In the genomic region with DNA sequence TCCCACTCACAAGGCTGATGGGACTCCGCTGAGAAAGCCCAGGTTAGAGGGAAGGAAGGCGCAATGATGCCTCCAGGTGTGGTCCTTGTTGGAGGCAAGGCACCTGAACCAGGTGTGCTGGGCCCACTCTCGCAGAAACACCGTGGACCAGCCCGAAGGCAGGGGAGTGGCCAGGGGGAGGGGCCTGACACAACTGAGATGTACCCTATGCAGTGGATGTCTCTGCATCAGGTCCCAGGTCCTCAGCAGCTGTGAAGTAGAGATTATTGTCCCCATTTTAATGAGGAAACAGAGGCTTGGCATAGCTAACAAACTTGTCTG, we compare ENCODE assay signal across 19 cellular contexts. TPM values are rescaled to one million over a fixed set of nuclear protein-coding genes. Genes with fewer than 3 reads are reported as not detected.
DNase-seq lines count a peak whose midpoint lies in the region; ATAC-seq, FAIRE-seq and TF ChIP-seq lines count a peak whose summit lies in the region.
"Had no signal": no experiment of that assay in that cellular context is flagged by ENCODE, and none has a peak within 500 bp of the region (broad histone marks: within the 10 kb centered on the region; RNA-seq: fewer than 3 reads in every experiment).

No MANE protein-coding gene starts in this region.

- H3K36me3 ChIP-seq in K562 (ENCODE audit: control insufficient read depth, insufficient read depth, low read length) (peaks cover 94% of the 10 kb centered on the region; the same call in 2 of the 3 replicates), sigmoid colon (peaks cover 32 to 97% (median 54%) of the 10 kb centered on the region in 4 donors), PC-3 (ENCODE audit: low read depth, low read length) (peaks cover 2% of the 10 kb centered on the region; the same call in 1 of the 2 replicates)

- H3K4me2 ChIP-seq in K562 (ENCODE audit: insufficient read depth, low read length) = no peak overlapping the region
- H3K4me2 ChIP-seq in PC-3 (ENCODE audit: low read length) = no peak overlapping the region
- H3K4me2 ChIP-seq: BLaER1 had no signal

- intact Hi-C loops in K562 (cut with micrococcal nuclease) (no loop called here), sigmoid colon (cut with DNase I) (no loop called here), PC-3 (cut with micrococcal nuclease) (no loop called here)

- CTCF ChIA-PET in K562 (lab: Yijun Ruan, JAX; ENCODE audit: low intra/inter-chr PET ratio) = no interaction called here
- CTCF ChIA-PET in PC-3 (lab: Charles Lee) = interaction anchor here (0.6 kb wide), 1 partner anchor 35 kb away, joined by 5 read pairs; no protein-coding TSS in a partner anchor

- FAIRE-seq in K562 (lab: Jason Lieb, UNC) = no peak
- FAIRE-seq: H54 had no signal

- in situ Hi-C loops in K562 (cut with MboI) = no loop called here

- H3K4me3 ChIP-seq in K562 (no peak overlapping the region), sigmoid colon (no peak overlapping the region), PC-3 (ENCODE audit: low read length) (no peak overlapping the region)
- H3K4me3 ChIP-seq: BLaER1, GM23248 had no signal

- no peak for TF ChIP-seq CTCF in K562 (IDR thresholded peaks at IDR 0.05 in 2 of 3, conservative IDR thresholded peaks at IDR 0.05 in 1 of 3; ENCODE audit: insufficient read depth in 2 of 3, low read depth in 1 of 3, low read length in 3 of 3)
- TF ChIP-seq CTCF in sigmoid colon (IDR thresholded peaks at IDR 0.05) = no peak
- TF ChIP-seq CTCF in PC-3 (conservative IDR thresholded peaks at IDR 0.05; ENCODE audit: low read depth, low read length) = no peak

- no peak for TF ChIP-seq EP300 in K562 (IDR thresholded peaks at IDR 0.05; ENCODE audit: low read length)
- TF ChIP-seq EP300 in sigmoid colon (IDR thresholded peaks at IDR 0.05) = no peak

- DNase-seq in activated effector memory CD4-positive, alpha-beta T cell treated with anti-CD3 and anti-CD28 coated beads, Interleukin-2, amount 50 U/mL, for 16 hours = peak; percentile 43
- DNase-seq in activated effector memory CD4-positive, alpha-beta T cell treated with Interleukin-2 at 50 U/mL for 16 hours = no peak
- DNase-seq in K562 (ENCODE audit: extremely low read depth in 1 of 4, low spot score in 3 of 4) (no peak), sigmoid colon (peak; percentile 47), NCI-H1436 (lab: John Stamatoyannopoulos, UW) (no peak), PC-3 (no peak)
- DNase-seq: Caco-2, DND-41, GDM1, GM23248 had no signal

- H3K79me2 ChIP-seq in K562 (ENCODE audit: control insufficient read depth, insufficient read depth, low read length) (no peaks in the 10 kb centered on the region), PC-3 (ENCODE audit: low read length) (no peaks in the 10 kb centered on the region)

- no peaks in the 10 kb centered on the region for H3K9me1 ChIP-seq in K562 (ENCODE audit: control insufficient read depth, insufficient read depth, low read length)

- H4K20me1 ChIP-seq in K562 (replicated peaks; ENCODE audit: control insufficient read depth, insufficient read depth, low read length) (peaks cover 4% of the 10 kb centered on the region), PC-3 (ENCODE audit: low read length) (no peaks in the 10 kb centered on the region)

- no peak for TF ChIP-seq RAD21 in K562 (CRISPR knock-in tag; conservative IDR thresholded peaks at IDR 0.05 in 1 of 2, IDR thresholded peaks at IDR 0.05 in 1 of 2)

- H3F3A ChIP-seq in PC-3 (ENCODE audit: low read length, unreplicated experiment) = no peaks in the 10 kb centered on the region

- no peak for TF ChIP-seq POLR2A in K562 (conservative IDR thresholded peaks at IDR 0.05)
- no peak for TF ChIP-seq POLR2A in sigmoid colon (IDR thresholded peaks at IDR 0.05)

- no peak overlapping the region for H3K27ac ChIP-seq in K562 (ENCODE audit: extremely low read depth, low read depth, low read length)
- H3K27ac ChIP-seq in sigmoid colon = no peak overlapping the region
- no peak overlapping the region for H3K27ac ChIP-seq in PC-3 (ENCODE audit: low read length)
- H3K27ac ChIP-seq: 22Rv1, BLaER1, GM23248 had no signal

- BruUV-seq in K562 (replicated peaks; lab: Mats Ljungman, UMichigan) (no TSS peak), PC-3 (replicated peaks; lab: Mats Ljungman, UMichigan) (no TSS peak)

- 85% methylated on average over 5 of the region's 5 CpGs for WGBS in K562 (ENCODE audit: insufficient coverage, low coverage, missing lambda C conversion rate)
- WGBS in sigmoid colon, 2 donors = 93% methylated on average over 5 of the region's 5 CpGs

- peaks cover 0 to 24% of the 10 kb centered on the region in 2 experiments; a peak in 1 of 5 replicates for H3K4me1 ChIP-seq in K562 (replicated peaks in 1 of 2; ENCODE audit: control insufficient read depth in 2 of 2, insufficient read depth in 2 of 2, low read length in 2 of 2)
- no peaks in the 10 kb centered on the region for H3K4me1 ChIP-seq in sigmoid colon
- H3K4me1 ChIP-seq in PC-3 (ENCODE audit: insufficient read depth, low read length) = no peaks in the 10 kb centered on the region
- H3K4me1 ChIP-seq: Caco-2 had no signal

- no peak overlapping the region for H2AFZ ChIP-seq in K562 (ENCODE audit: low read depth, low read length)
- no peak overlapping the region for H2AFZ ChIP-seq in PC-3 (ENCODE audit: low read length)
- H2AFZ ChIP-seq: GM23248 had no signal

- H3K9me3 ChIP-seq in K562 (replicated peaks; ENCODE audit: control insufficient read depth, insufficient read depth, low read depth, low read length) (no peaks in the 10 kb centered on the region), sigmoid colon (no peaks in the 10 kb centered on the region), PC-3 (ENCODE audit: low read length) (no peaks in the 10 kb centered on the region)
- H3K9me3 ChIP-seq: BLaER1, Caco-2 had no signal

- no peaks in the 10 kb centered on the region for H3K9me2 ChIP-seq in PC-3 (replicated peaks; ENCODE audit: low read length)

- no peak overlapping the region for H3K9ac ChIP-seq in K562 (ENCODE audit: insufficient read depth in 1 of 2, low read depth in 2 of 2, low read length in 2 of 2)
- H3K9ac ChIP-seq in PC-3 (ENCODE audit: low read length) = no peak overlapping the region
- H3K9ac ChIP-seq: BLaER1, GM23248 had no signal

- ATAC-seq in K562 (no peak), GM21717 (IDR thresholded peaks at IDR 0.05; ENCODE audit: unreplicated experiment) (no peak), HG02981 (IDR thresholded peaks at IDR 0.05; ENCODE audit: unreplicated experiment) (no peak), PC-3 (no peak)
- ATAC-seq: HCT116 had no signal

- POLR2A ChIA-PET in K562 (lab: Yijun Ruan, JAX) = interaction anchor here (1.8 kb wide), 1 partner anchor 12 kb away, joined by 6 read pairs; no protein-coding TSS in a partner anchor
- POLR2A ChIA-PET in PC-3 (lab: Charles Lee; ENCODE audit: unreplicated experiment) = no interaction called here

- no peaks in the 10 kb centered on the region for H3K27me3 ChIP-seq in K562 (ENCODE audit: control insufficient read depth in 2 of 2, insufficient read depth in 2 of 2, low read length in 2 of 2)
- H3K27me3 ChIP-seq in sigmoid colon = no peaks in the 10 kb centered on the region
- no peaks in the 10 kb centered on the region for H3K27me3 ChIP-seq in PC-3 (ENCODE audit: low read length)
- H3K27me3 ChIP-seq: BLaER1 had no signal

RNA-seq across cellular contexts. Expression of a gene that starts 32.0 kb away (rescaled TPM):
- total RNA-seq in K562 (2011; cell fraction: chromatin; rRNA removed; ENCODE audit: low replicate concordance) = not detected in 2 replicates
- total RNA-seq in K562 (2011; cell fraction: nucleolus; rRNA removed) = not detected in 2 replicates
- not detected in 2 replicates for total RNA-seq in K562 (2011; cell fraction: nucleoplasm; rRNA removed)
- total RNA-seq in K562 (2014; rRNA removed) (not detected in 2 replicates), K562 (2014; rRNA removed; fragmentation: Illumina TruSeq; extraction: Trizol) (not detected in 2 replicates), K562 (2015; rRNA removed; fragmentation: Illumina TruSeq; extraction: Trizol) (not detected in 2 replicates), K562 (2021) (not detected in 2 replicates), sigmoid colon (not detected), PC-3 (2014; rRNA removed) (not detected in 2 replicates)
- polyA plus RNA-seq in K562 (2011; rRNA removed) (not detected in 2 replicates), K562 (2014; fragmentation: Illumina TruSeq; extraction: Trizol) (not detected in 2 replicates), K562 (2014; fragmentation: Nextera tagmentation; extraction: Ambion mirVana) (not detected), K562 (2014; rRNA removed) (not detected in 2 replicates), sigmoid colon (not detected)
- not detected in 2 replicates for polyA plus RNA-seq in K562 (2011; cell fraction: cytosol; rRNA removed)
- not detected in 2 replicates for polyA plus RNA-seq in K562 (2011; cell fraction: nucleus; rRNA removed)
- not detected in 2 replicates for polyA plus RNA-seq in K562 (2012)
- not detected in 2 replicates for polyA minus RNA-seq in K562 (2011; rRNA and poly(A)+ RNA removed)
- polyA minus RNA-seq in K562 (2011; cell fraction: cytosol; rRNA and poly(A)+ RNA removed) = not detected in 2 replicates
- not detected in 2 replicates for polyA minus RNA-seq in K562 (2011; cell fraction: nucleus; rRNA and poly(A)+ RNA removed)
- total RNA-seq: A673; Caco-2; CD8-positive, alpha-beta memory T cell; GM23248; HT1080 had no signal
- polyA plus RNA-seq: CD8-positive, alpha-beta memory T cell; GM23248 had no signal

RNA-seq across cellular contexts. Expression of a gene that starts 49.2 kb away (rescaled TPM):
- total RNA-seq in K562 (2011; cell fraction: chromatin; rRNA removed; ENCODE audit: low replicate concordance) = 309 and 657 TPM in 2 replicates
- total RNA-seq in K562 (2011; cell fraction: nucleolus; rRNA removed) = 263 and 322 TPM in 2 replicates
- total RNA-seq in K562 (2011; cell fraction: nucleoplasm; rRNA removed) = 258 and 293 TPM in 2 replicates
- 62.2 and 94.2 TPM in 2 replicates for total RNA-seq in K562 (2014; rRNA removed)
- total RNA-seq in K562 (2014; rRNA removed; fragmentation: Illumina TruSeq; extraction: Trizol) = 34.6 and 44.0 TPM in 2 replicates
- total RNA-seq in K562 (2015; rRNA removed; fragmentation: Illumina TruSeq; extraction: Trizol) = 59.8 and 60.0 TPM in 2 replicates
- 178 and 208 TPM in 2 replicates for total RNA-seq in K562 (2021)
- polyA plus RNA-seq in K562 (2011; rRNA removed) = 61.4 and 65.4 TPM in 2 replicates
- polyA plus RNA-seq in K562 (2011; cell fraction: cytosol; rRNA removed) = 86.8 and 233 TPM in 2 replicates
- polyA plus RNA-seq in K562 (2011; cell fraction: nucleus; rRNA removed) = 273 and 510 TPM in 2 replicates
- polyA plus RNA-seq in K562 (2012) = 83.7 and 110 TPM in 2 replicates
- 66.7 and 96.7 TPM in 2 replicates for polyA plus RNA-seq in K562 (2014; fragmentation: Illumina TruSeq; extraction: Trizol)
- 1 to 10 TPM; 3.4 to 4.4 TPM for polyA plus RNA-seq in K562 (2014; fragmentation: Nextera tagmentation; extraction: Ambion mirVana)
- 118 and 127 TPM in 2 replicates for polyA plus RNA-seq in K562 (2014; rRNA removed)
- polyA minus RNA-seq in K562 (2011; rRNA and poly(A)+ RNA removed) = 34.5 and 46.4 TPM in 2 replicates
- polyA minus RNA-seq in K562 (2011; cell fraction: cytosol; rRNA and poly(A)+ RNA removed) = 64.1 and 65.6 TPM in 2 replicates
- 79.9 and 118 TPM in 2 replicates for polyA minus RNA-seq in K562 (2011; cell fraction: nucleus; rRNA and poly(A)+ RNA removed)
- total RNA-seq in sigmoid colon = 10 to 100 TPM; 34.2 to 89.7 (median 40.9) TPM
- polyA plus RNA-seq in sigmoid colon = 10 to 100 TPM; 27.7 to 42.3 (median 33.6) TPM
- 53.5 and 88.2 TPM in 2 replicates for total RNA-seq in PC-3 (2014; rRNA removed)

RNA-seq across cellular contexts. Expression of a gene that starts 51.6 kb away (rescaled TPM):
- total RNA-seq in K562 (2011; cell fraction: chromatin; rRNA removed; ENCODE audit: low replicate concordance) = not detected in 2 replicates
- not detected in 2 replicates for total RNA-seq in K562 (2011; cell fraction: nucleolus; rRNA removed)
- not detected in 2 replicates for total RNA-seq in K562 (2011; cell fraction: nucleoplasm; rRNA removed)
- total RNA-seq in K562 (2014; rRNA removed) (not detected in 2 replicates), K562 (2014; rRNA removed; fragmentation: Illumina TruSeq; extraction: Trizol) (not detected in 2 replicates), K562 (2015; rRNA removed; fragmentation: Illumina TruSeq; extraction: Trizol) (not detected in 2 replicates), K562 (2021) (not detected in 2 replicates), sigmoid colon (not detected), PC-3 (2014; rRNA removed) (not detected in 2 replicates)
- polyA plus RNA-seq in K562 (2011; rRNA removed) (not detected in 2 replicates), K562 (2014; fragmentation: Illumina TruSeq; extraction: Trizol) (not detected in 2 replicates), K562 (2014; fragmentation: Nextera tagmentation; extraction: Ambion mirVana) (not detected), K562 (2014; rRNA removed) (not detected in 2 replicates), sigmoid colon (not detected)
- polyA plus RNA-seq in K562 (2011; cell fraction: cytosol; rRNA removed) = not detected in 2 replicates
- not detected in 2 replicates for polyA plus RNA-seq in K562 (2011; cell fraction: nucleus; rRNA removed)
- polyA plus RNA-seq in K562 (2012) = not detected in 2 replicates
- not detected in 2 replicates for polyA minus RNA-seq in K562 (2011; rRNA and poly(A)+ RNA removed)
- not detected in 2 replicates for polyA minus RNA-seq in K562 (2011; cell fraction: cytosol; rRNA and poly(A)+ RNA removed)
- polyA minus RNA-seq in K562 (2011; cell fraction: nucleus; rRNA and poly(A)+ RNA removed) = not detected in 2 replicates
- total RNA-seq: A673; Caco-2; CD8-positive, alpha-beta memory T cell; GM23248; HT1080 had no signal
- polyA plus RNA-seq: CD8-positive, alpha-beta memory T cell; GM23248 had no signal

RNA-seq across cellular contexts. Expression of a gene that starts 52.2 kb away (rescaled TPM):
- 28.8 and 70.7 TPM in 2 replicates for total RNA-seq in K562 (2011; cell fraction: chromatin; rRNA removed; ENCODE audit: low replicate concordance)
- 113 and 126 TPM in 2 replicates for total RNA-seq in K562 (2011; cell fraction: nucleolus; rRNA removed)
- total RNA-seq in K562 (2011; cell fraction: nucleoplasm; rRNA removed) = 72.2 and 72.4 TPM in 2 replicates
- total RNA-seq in K562 (2014; rRNA removed) = 189 and 255 TPM in 2 replicates
- 19.4 and 21.4 TPM in 2 replicates for total RNA-seq in K562 (2014; rRNA removed; fragmentation: Illumina TruSeq; extraction: Trizol)
- total RNA-seq in K562 (2015; rRNA removed; fragmentation: Illumina TruSeq; extraction: Trizol) = 86.3 and 97.0 TPM in 2 replicates
- 233 and 241 TPM in 2 replicates for total RNA-seq in K562 (2021)
- polyA plus RNA-seq in K562 (2011; rRNA removed) = 38.4 and 59.7 TPM in 2 replicates
- 86.5 and 297 TPM in 2 replicates for polyA plus RNA-seq in K562 (2011; cell fraction: cytosol; rRNA removed)
- 123 and 249 TPM in 2 replicates for polyA plus RNA-seq in K562 (2011; cell fraction: nucleus; rRNA removed)
- polyA plus RNA-seq in K562 (2012) = 165 and 183 TPM in 2 replicates
- 74.1 and 210 TPM in 2 replicates for polyA plus RNA-seq in K562 (2014; fragmentation: Illumina TruSeq; extraction: Trizol)
- under 1 TPM; 0.14 to 0.34 TPM for polyA plus RNA-seq in K562 (2014; fragmentation: Nextera tagmentation; extraction: Ambion mirVana)
- polyA plus RNA-seq in K562 (2014; rRNA removed) = 195 and 207 TPM in 2 replicates
- 8.2 and 12.5 TPM in 2 replicates for polyA minus RNA-seq in K562 (2011; rRNA and poly(A)+ RNA removed)
- polyA minus RNA-seq in K562 (2011; cell fraction: cytosol; rRNA and poly(A)+ RNA removed) = 52.4 and 69.4 TPM in 2 replicates
- polyA minus RNA-seq in K562 (2011; cell fraction: nucleus; rRNA and poly(A)+ RNA removed) = 18.0 and 20.3 TPM in 2 replicates
- 10 to 100 TPM; 33.4 to 48.9 (median 41.9) TPM for total RNA-seq in sigmoid colon
- 10 to 100 TPM; 45.0 to 74.6 (median 47.4) TPM for polyA plus RNA-seq in sigmoid colon
- 52.1 and 71.6 TPM in 2 replicates for total RNA-seq in PC-3 (2014; rRNA removed)

RNA-seq across cellular contexts. Expression of a gene that starts 54.9 kb away (rescaled TPM):
- total RNA-seq in K562 (2011; cell fraction: chromatin; rRNA removed; ENCODE audit: low replicate concordance) = 153 and 539 TPM in 2 replicates
- 501 and 515 TPM in 2 replicates for total RNA-seq in K562 (2011; cell fraction: nucleolus; rRNA removed)
- total RNA-seq in K562 (2011; cell fraction: nucleoplasm; rRNA removed) = 225 and 261 TPM in 2 replicates
- total RNA-seq in K562 (2014; rRNA removed) (114 and 139 TPM in 2 replicates), K562 (2014; rRNA removed; fragmentation: Illumina TruSeq; extraction: Trizol) (8.3 and 12.6 TPM in 2 replicates), K562 (2015; rRNA removed; fragmentation: Illumina TruSeq; extraction: Trizol) (50.3 and 55.4 TPM in 2 replicates), K562 (2021) (106 and 112 TPM in 2 replicates), sigmoid colon (10 to 100 TPM; 61.5 to 80.0 (median 69.9) TPM), PC-3 (2014; rRNA removed) (163 and 211 TPM in 2 replicates)
- polyA plus RNA-seq in K562 (2011; rRNA removed) (48.2 and 69.4 TPM in 2 replicates), K562 (2014; fragmentation: Illumina TruSeq; extraction: Trizol) (38.2 and 53.4 TPM in 2 replicates), K562 (2014; fragmentation: Nextera tagmentation; extraction: Ambion mirVana) (1 to 10 TPM in 1 of 2 experiments, under 1 TPM in 1; 0.51 to 2.7 TPM), K562 (2014; rRNA removed) (150 and 181 TPM in 2 replicates), sigmoid colon (100 to 1,000 TPM in 1 of 3 donors, 10 to 100 TPM in 2; 61.3 to 124 (median 65.0) TPM)
- 50.7 and 105 TPM in 2 replicates for polyA plus RNA-seq in K562 (2011; cell fraction: cytosol; rRNA removed)
- 711 and 1,075 TPM in 2 replicates for polyA plus RNA-seq in K562 (2011; cell fraction: nucleus; rRNA removed)
- polyA plus RNA-seq in K562 (2012) = 70.9 and 124 TPM in 2 replicates
- 18.8 and 24.7 TPM in 2 replicates for polyA minus RNA-seq in K562 (2011; rRNA and poly(A)+ RNA removed)
- polyA minus RNA-seq in K562 (2011; cell fraction: cytosol; rRNA and poly(A)+ RNA removed) = 22.8 and 23.4 TPM in 2 replicates
- polyA minus RNA-seq in K562 (2011; cell fraction: nucleus; rRNA and poly(A)+ RNA removed) = 187 and 189 TPM in 2 replicates

Comparison
In these comparisons a context has a peak if more than half of its experiments do, and no peak if none do; other contexts are left out.
1. DNase-seq: peak in activated effector memory CD4-positive, alpha-beta T cell treated with anti-CD3 and anti-CD28 coated beads, Interleukin-2, amount 50 U/mL, for 16 hours (single experiment) and sigmoid colon (single experiment); none in activated effector memory CD4-positive, alpha-beta T cell treated with Interleukin-2 at 50 U/mL for 16 hours (single experiment), K562 (0 of 4), NCI-H1436 (single experiment) and PC-3 (single experiment).